Comparison of ENCODE assay signal across 22 cellular contexts in the genomic region with DNA sequence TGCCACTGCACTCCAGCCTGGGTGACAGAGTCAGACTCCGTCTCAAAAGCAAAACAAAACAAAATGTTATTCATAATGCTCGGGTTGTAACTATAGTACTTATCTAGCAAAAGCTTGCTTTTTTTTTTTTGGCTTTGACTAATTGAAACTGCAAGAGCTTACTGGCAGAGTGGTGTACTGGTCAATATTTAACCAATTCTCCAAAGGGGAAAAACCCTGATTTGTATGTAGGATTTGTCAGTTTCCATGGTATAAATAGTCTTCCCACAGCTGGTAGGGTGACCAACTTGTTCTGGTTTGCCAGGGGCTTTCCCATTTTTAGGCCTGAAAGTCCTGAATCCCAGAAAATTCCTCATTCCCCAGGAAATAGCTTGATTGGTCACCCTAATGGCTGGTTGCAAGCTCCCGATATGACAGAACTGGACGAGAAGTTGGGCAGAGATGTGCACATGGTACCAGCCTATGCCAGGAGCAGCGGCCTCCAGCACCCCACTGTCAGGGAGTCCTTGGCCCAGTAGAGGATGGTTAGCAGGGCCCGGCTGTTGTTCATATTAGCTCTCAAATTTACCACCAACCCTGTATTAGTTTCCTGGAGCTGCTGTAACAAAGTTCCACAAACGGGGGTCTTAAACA. TPM values are rescaled to one million over a fixed set of nuclear protein-coding genes. Genes with fewer than 3 reads are reported as not detected.
A peak's percentile ranks its signal among the peaks of the same experiment; 100 is the strongest.
DNase-seq lines count a peak whose midpoint lies in the region; ATAC-seq, FAIRE-seq and TF ChIP-seq lines count a peak whose summit lies in the region.
"Had no signal": no experiment of that assay in that cellular context is flagged by ENCODE, and none has a peak within 500 bp of the region (broad histone marks: within the 10 kb centered on the region; RNA-seq: fewer than 3 reads in every experiment).

No MANE protein-coding gene starts in this region.

- H3K4me3 ChIP-seq in GM12878 (no peak overlapping the region), liver (ENCODE audit: low read depth in 1 of 3, low read length in 3 of 3) (no peak overlapping the region), GM23248 (no peak overlapping the region)
- H3K4me3 ChIP-seq: A549, left ventricle myocardium inferior, Peyer's patch had no signal

- BruUV-seq in GM12878 (replicated peaks; lab: Mats Ljungman, UMichigan): no TSS peak

- H3K9ac ChIP-seq in GM12878 (ENCODE audit: control insufficient read depth, insufficient read depth, low read length): no peak overlapping the region
- peak overlapping the region in 1 of 2 donors; percentile 56 for H3K9ac ChIP-seq in liver (ENCODE audit: low read depth in 1 of 2, low read length in 2 of 2)
- no peak overlapping the region for H3K9ac ChIP-seq in GM23248

- no peak overlapping the region for H3K27ac ChIP-seq in GM12878 (ENCODE audit: control insufficient read depth, insufficient read depth)
- peak overlapping the region; percentile 68 to 86 for H3K27ac ChIP-seq in liver (ENCODE audit: low read depth in 1 of 2, low read length in 2 of 2)
- H3K27ac ChIP-seq in GM23248: no peak overlapping the region
- H3K27ac ChIP-seq: A549, left ventricle myocardium inferior, VCaP had no signal

- DNase-seq in DMS53 (lab: John Stamatoyannopoulos, UW): peak; percentile 52
- DNase-seq in GM12878 (ENCODE audit: low read depth, low spot score): no peak
- DNase-seq in CD1c-positive myeloid dendritic cell (ENCODE audit: extremely low spot score): no peak
- DNase-seq in GM23248: no peak
- no peak for DNase-seq in T-helper 2 cell treated with Interferon-gamma antibody and Interleukin-4, amounts not matched to agents 5 μg/mL and 100 μg/mL, for 36 hours (ENCODE audit: low spot score)
- DNase-seq in activated effector memory CD4-positive, alpha-beta T cell treated with anti-CD3 and anti-CD28 coated beads, Interleukin-2, amount 50 U/mL, for 16 hours: no peak
- DNase-seq: activated CD8-positive, alpha-beta memory T cell treated with anti-CD3 and anti-CD28 coated beads for 24 hours; anterior cingulate cortex; CD4-positive, alpha-beta T cell; erythroblast; head of caudate nucleus; left ventricle myocardium inferior; naive B cell; NCI-H187 treated with DMSO at 0.1 percent for 48 hours; NCI-H69; Peyer's patch had no signal

- H3K36me3 ChIP-seq in GM12878 (ENCODE audit: control insufficient read depth in 2 of 2, insufficient read depth in 2 of 2, low read length in 1 of 2) (no peaks in the 10 kb centered on the region), liver (ENCODE audit: control insufficient read depth in 4 of 4, insufficient read depth in 3 of 4, low read depth in 1 of 4, low read length in 3 of 4) (no peaks in the 10 kb centered on the region), GM23248 (ENCODE audit: low read depth) (no peaks in the 10 kb centered on the region)
- H3K36me3 ChIP-seq: left ventricle myocardium inferior, Peyer's patch had no signal

- CTCF ChIA-PET in GM12878 (lab: Yijun Ruan, JAX): interaction anchor here (1.0 to 1.7 kb wide), 3 partner anchors 40 to 122 kb away, joined by 3 to 5 read pairs (median 5); no protein-coding TSS in a partner anchor

- TF ChIP-seq POLR2A in GM12878 (IDR thresholded peaks at IDR 0.05; ENCODE audit: low read depth, low read length): no peak

- no peaks in the 10 kb centered on the region for H3K9me2 ChIP-seq in GM23248 (ENCODE audit: insufficient read depth)

- H3K9me3 Mint-ChIP-seq in T-helper 2 cell treated with Interferon-gamma antibody and Interleukin-4, amounts not matched to agents 5 μg/mL and 100 μg/mL, for 36 hours: no peaks in the 10 kb centered on the region
- H3K9me3 Mint-ChIP-seq: CD4-positive, alpha-beta T cell had no signal

- TF ChIP-seq CTCF in GM12878 (IDR thresholded peaks at IDR 0.05 in 2 of 3, conservative IDR thresholded peaks at IDR 0.05 in 1 of 3; ENCODE audit: control insufficient read depth in 2 of 3, extremely low read depth in 1 of 3, insufficient read depth in 1 of 3, low read depth in 3 of 3, low read length in 3 of 3) (no peak), liver (IDR thresholded peaks at IDR 0.05; ENCODE audit: low read depth, low read length, missing input control) (no peak)

- RAD21 ChIA-PET in GM12878 (lab: Charles Lee; ENCODE audit: unreplicated experiment): interaction anchor here (1.3 kb wide), 1 partner anchor 100 kb away, joined by 5 read pairs; no protein-coding TSS in a partner anchor

- no peak for TF ChIP-seq RAD21 in GM12878 (IDR thresholded peaks at IDR 0.05; ENCODE audit: insufficient read depth, low read depth, low read length)
- TF ChIP-seq RAD21 in liver (IDR thresholded peaks at IDR 0.05): peak; percentile 6 to 33

- TF ChIP-seq EP300 in GM12878 (IDR thresholded peaks at IDR 0.05; ENCODE audit: borderline replicate concordance in 1 of 2, control insufficient read depth in 1 of 2, low read depth in 2 of 2, low read length in 2 of 2): no peak

- H3K4me1 Mint-ChIP-seq in T-helper 2 cell treated with Interferon-gamma antibody and Interleukin-4, amounts not matched to agents 5 μg/mL and 100 μg/mL, for 36 hours (ENCODE audit: low read depth): no peaks in the 10 kb centered on the region
- H3K4me1 Mint-ChIP-seq: naive B cell had no signal

- in situ Hi-C loops in GM12878 (cut with MboI) (no loop called here), GM23248 (cut with MboI) (no loop called here)

- H3K27me3 ChIP-seq in GM12878 (replicated peaks in 1 of 2; ENCODE audit: control insufficient read depth in 2 of 2, insufficient read depth in 2 of 2, low read length in 1 of 2) (no peaks in the 10 kb centered on the region), liver (ENCODE audit: control insufficient read depth in 4 of 4, insufficient read depth in 4 of 4, low read length in 3 of 4) (no peaks in the 10 kb centered on the region), GM23248 (replicated peaks; ENCODE audit: insufficient read depth) (no peaks in the 10 kb centered on the region)
- H3K27me3 ChIP-seq: Peyer's patch had no signal

- H3K79me2 ChIP-seq in GM12878 (ENCODE audit: control insufficient read depth, insufficient read depth, low read length) (no peaks in the 10 kb centered on the region), GM23248 (ENCODE audit: insufficient read depth) (no peaks in the 10 kb centered on the region)

- no peak overlapping the region for H2AFZ ChIP-seq in GM12878 (ENCODE audit: control insufficient read depth, low read depth, low read length)
- no peak overlapping the region for H2AFZ ChIP-seq in GM23248

- no peaks in the 10 kb centered on the region for H3K27me3 Mint-ChIP-seq in T-helper 2 cell treated with Interferon-gamma antibody and Interleukin-4, amounts not matched to agents 5 μg/mL and 100 μg/mL, for 36 hours (ENCODE audit: low read depth)
- H3K27me3 Mint-ChIP-seq: CD4-positive, alpha-beta T cell; naive B cell had no signal

- H3F3A ChIP-seq in GM23248 (ENCODE audit: insufficient read depth): no peaks in the 10 kb centered on the region

- H3K4me3 Mint-ChIP-seq in T-helper 2 cell treated with Interferon-gamma antibody and Interleukin-4, amounts not matched to agents 5 μg/mL and 100 μg/mL, for 36 hours: no peak overlapping the region
- H3K4me3 Mint-ChIP-seq: CD4-positive, alpha-beta T cell; naive B cell had no signal

- no peak overlapping the region for H3K27ac Mint-ChIP-seq in T-helper 2 cell treated with Interferon-gamma antibody and Interleukin-4, amounts not matched to agents 5 μg/mL and 100 μg/mL, for 36 hours
- H3K27ac Mint-ChIP-seq: CD4-positive, alpha-beta T cell had no signal

- H3K4me2 ChIP-seq in GM12878 (ENCODE audit: control insufficient read depth, insufficient read depth): no peak overlapping the region
- H3K4me2 ChIP-seq in GM23248 (ENCODE audit: unreplicated experiment): no peak overlapping the region
- H3K4me2 ChIP-seq: A549 had no signal

- no peaks in the 10 kb centered on the region for H3K36me3 Mint-ChIP-seq in T-helper 2 cell treated with Interferon-gamma antibody and Interleukin-4, amounts not matched to agents 5 μg/mL and 100 μg/mL, for 36 hours (ENCODE audit: low read depth)
- H3K36me3 Mint-ChIP-seq: naive B cell had no signal

- peak; percentile 78 for ATAC-seq in HG02588 (IDR thresholded peaks at IDR 0.05; ENCODE audit: unreplicated experiment)
- ATAC-seq in GM12878: peak; percentile 58
- ATAC-seq: A549 had no signal

- intact Hi-C loops in GM12878 (cut with micrococcal nuclease; ENCODE audit: unreplicated experiment): no loop called here

- WGBS in GM12878 (ENCODE audit: insufficient coverage, insufficient replicate concordance, low lambda C conversion rate, missing lambda C conversion rate): 57% methylated on average over 7 of the region's 7 CpGs
- 41% methylated on average over 7 of the region's 7 CpGs for WGBS in liver
- WGBS in GM23248 (ENCODE audit: low coverage in 1 of 2, low lambda C conversion rate in 2 of 2, missing lambda C conversion rate in 2 of 2), 2 experiments: 81 to 87% methylated on average over 7 of the region's 7 CpGs

- H3K9me3 ChIP-seq in GM12878 (replicated peaks; ENCODE audit: control insufficient read depth, insufficient read depth, low read length) (no peaks in the 10 kb centered on the region), liver (ENCODE audit: control insufficient read depth in 4 of 4, low read length in 3 of 4) (no peaks in the 10 kb centered on the region), GM23248 (ENCODE audit: low read depth) (no peaks in the 10 kb centered on the region)
- H3K9me3 ChIP-seq: A549, left ventricle myocardium inferior, Peyer's patch had no signal

- POLR2A ChIA-PET in GM12878 (lab: Charles Lee): interaction anchor here (0.7 to 1.4 kb wide), 2 partner anchors 9 to 177 kb away, joined by 4 read pairs; no protein-coding TSS in a partner anchor

- no peak for FAIRE-seq in GM12878 (lab: Jason Lieb, UNC)
- FAIRE-seq: A549, colon, HTR-8/SVneo had no signal

- SMC1A ChIA-PET in GM12878 (lab: Charles Lee; ENCODE audit: uncharacterized antibody, unreplicated experiment): interaction anchor here (0.7 to 1.1 kb wide), 2 partner anchors 11 to 26 kb away, joined by 3 read pairs; no protein-coding TSS in a partner anchor

- H4K20me1 ChIP-seq in GM12878 (ENCODE audit: control insufficient read depth, insufficient read depth) (no peaks in the 10 kb centered on the region), GM23248 (ENCODE audit: insufficient read depth) (no peaks in the 10 kb centered on the region)

- H3K4me1 ChIP-seq in GM12878 (ENCODE audit: control insufficient read depth, insufficient read depth, low read length) (no peaks in the 10 kb centered on the region), liver (ENCODE audit: control insufficient read depth in 4 of 4, insufficient read depth in 4 of 4, low read length in 3 of 4) (peaks cover 5 to 26% (median 7%) of the 10 kb centered on the region in 4 donors), GM23248 (ENCODE audit: insufficient read depth) (peaks cover 7% of the 10 kb centered on the region)
- H3K4me1 ChIP-seq: A549 had no signal

RNA-seq across cellular contexts. Expression of a gene that starts 58.0 kb away (rescaled TPM):
- 14.3 and 16.1 TPM in 2 replicates for total RNA-seq in GM12878 (2013; cell fraction: nucleolus; rRNA removed)
- total RNA-seq in GM12878 (2014; rRNA removed): 7.3 and 8.9 TPM in 2 replicates
- total RNA-seq in GM12878 (2014; rRNA removed; fragmentation: Illumina TruSeq; extraction: Trizol): 15.7 and 16.9 TPM in 2 replicates
- total RNA-seq in GM12878 (2021): 20.6 and 23.8 TPM in 2 replicates
- 21.3 TPM for polyA plus RNA-seq in GM12878 (2011; ENCODE audit: low read depth)
- 26.4 and 28.8 TPM in 2 replicates for polyA plus RNA-seq in GM12878 (2011; rRNA removed)
- polyA plus RNA-seq in GM12878 (2011; cell fraction: cytosol; rRNA removed): 26.9 and 36.4 TPM in 2 replicates
- polyA plus RNA-seq in GM12878 (2011; cell fraction: nucleus; rRNA removed): 11.1 and 13.8 TPM in 2 replicates
- 14.4 and 15.5 TPM in 2 replicates for polyA plus RNA-seq in GM12878 (2012)
- polyA plus RNA-seq in GM12878 (2014; fragmentation: Illumina TruSeq; extraction: Trizol): 32.6 and 39.8 TPM in 2 replicates
- polyA plus RNA-seq in GM12878 (2014; fragmentation: Nextera tagmentation; extraction: Ambion mirVana): 10 to 100 TPM; 21.0 to 22.3 TPM
- polyA plus RNA-seq in GM12878 (2014; rRNA removed): 21.4 and 22.5 TPM in 2 replicates
- 10 to 100 TPM; 72.0 to 78.0 TPM for polyA plus RNA-seq in GM12878 (2016; fragmentation: Nextera tagmentation; extraction: Ambion mirVana)
- polyA minus RNA-seq in GM12878 (2011; rRNA and poly(A)+ RNA removed): 13.9 and 15.4 TPM in 2 replicates
- polyA minus RNA-seq in GM12878 (2011; cell fraction: cytosol; rRNA and poly(A)+ RNA removed): 2.9 and 10.1 TPM in 2 replicates
- polyA minus RNA-seq in GM12878 (2011; cell fraction: nucleus; rRNA and poly(A)+ RNA removed): 1.8 and 4.9 TPM in 2 replicates
- total RNA-seq in liver: 10 to 100 TPM in 1 of 2 donors, 1 to 10 TPM in 1; 4.7 to 17.2 TPM
- polyA plus RNA-seq in liver: 10 to 100 TPM; 30.5 to 41.7 TPM
- total RNA-seq in GM23248 (2014; rRNA removed; shearing (Covaris generic)): 1.0 and 5.6 TPM in 2 replicates
- polyA plus RNA-seq in GM23248 (2016; fragmentation: Nextera tagmentation; extraction: Ambion mirVana): 22.0 and 23.6 TPM in 2 replicates

Comparison
In these comparisons a context has a peak if more than half of its experiments do, and no peak if none do; other contexts are left out.
1. H3K27ac ChIP-seq: peak in liver (2 of 2); none in GM12878 (single experiment) and GM23248 (single experiment).